In the genomic region with DNA sequence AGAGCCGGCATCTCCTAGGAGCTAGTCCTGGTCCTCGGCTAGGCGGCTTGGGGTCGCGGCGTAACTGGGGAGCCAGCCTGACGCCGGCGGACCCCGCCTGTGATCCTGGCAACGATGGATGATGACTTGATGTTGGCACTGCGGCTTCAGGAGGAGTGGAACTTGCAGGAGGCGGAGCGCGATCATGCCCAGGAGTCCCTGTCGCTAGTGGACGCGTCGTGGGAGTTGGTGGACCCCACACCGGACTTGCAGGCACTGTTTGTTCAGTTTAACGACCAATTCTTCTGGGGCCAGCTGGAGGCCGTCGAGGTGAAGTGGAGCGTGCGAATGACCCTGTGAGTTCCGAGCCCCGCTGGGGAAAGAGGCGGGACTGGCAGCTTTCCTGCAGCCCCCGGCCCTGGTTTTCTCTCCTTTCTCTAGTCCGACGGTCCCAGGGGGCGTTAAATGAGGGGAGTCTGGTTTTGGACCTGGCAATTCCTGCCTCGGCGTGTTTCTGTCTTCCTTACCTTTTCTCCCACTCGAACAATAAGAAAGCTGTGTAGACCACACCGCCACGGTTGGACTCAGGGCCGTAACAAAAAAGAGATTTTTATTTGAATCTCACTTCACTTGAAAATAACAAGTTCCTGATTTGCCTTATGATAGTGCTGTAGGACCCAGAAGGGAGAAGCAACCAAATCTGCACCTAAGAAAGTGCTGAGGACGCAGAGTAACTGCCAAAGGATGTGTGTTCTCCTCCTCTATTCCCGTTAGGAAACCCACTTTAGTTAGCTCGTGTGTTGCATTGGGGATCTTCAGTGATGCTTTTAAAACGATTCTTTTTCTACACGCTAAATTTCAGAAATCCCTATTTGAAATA, we compare ENCODE assay signal across 8 cellular contexts. TPM values are rescaled to one million over a fixed set of nuclear protein-coding genes. Genes with fewer than 3 reads are reported as not detected.
DNase-seq lines count a peak whose midpoint lies in the region; ATAC-seq and TF ChIP-seq lines count a peak whose summit lies in the region.

A gene with protein sequence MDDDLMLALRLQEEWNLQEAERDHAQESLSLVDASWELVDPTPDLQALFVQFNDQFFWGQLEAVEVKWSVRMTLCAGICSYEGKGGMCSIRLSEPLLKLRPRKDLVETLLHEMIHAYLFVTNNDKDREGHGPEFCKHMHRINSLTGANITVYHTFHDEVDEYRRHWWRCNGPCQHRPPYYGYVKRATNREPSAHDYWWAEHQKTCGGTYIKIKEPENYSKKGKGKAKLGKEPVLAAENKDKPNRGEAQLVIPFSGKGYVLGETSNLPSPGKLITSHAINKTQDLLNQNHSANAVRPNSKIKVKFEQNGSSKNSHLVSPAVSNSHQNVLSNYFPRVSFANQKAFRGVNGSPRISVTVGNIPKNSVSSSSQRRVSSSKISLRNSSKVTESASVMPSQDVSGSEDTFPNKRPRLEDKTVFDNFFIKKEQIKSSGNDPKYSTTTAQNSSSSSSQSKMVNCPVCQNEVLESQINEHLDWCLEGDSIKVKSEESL (plus strand): TSS at position 24 of the 859 bp plus-strand sequence. CDS start 91 bp downstream, at position 115.

- H3K36me3 Mint-ChIP-seq in endothelial cell (ENCODE audit: low read depth, unreplicated experiment) = peaks cover 19% of the 10 kb centered on the region

- peaks cover 14% of the 10 kb centered on the region for H3K27me3 Mint-ChIP-seq in endothelial cell (ENCODE audit: unreplicated experiment)

- no peak for TF ChIP-seq CTCF in 22Rv1 (IDR thresholded peaks at IDR 0.05)
- TF ChIP-seq CTCF in GM13977 (IDR thresholded peaks at IDR 0.05; ENCODE audit: extremely low read depth, insufficient read depth, missing control alignments) = no peak
- no peak for TF ChIP-seq CTCF in endothelial cell (IDR thresholded peaks at IDR 0.05; ENCODE audit: unreplicated experiment)

- H3K9me3 Mint-ChIP-seq in endothelial cell (ENCODE audit: unreplicated experiment) = no peaks in the 10 kb centered on the region

- H3K4me3 Mint-ChIP-seq in endothelial cell (ENCODE audit: unreplicated experiment) = peak within 1 kb of the TSS; percentile 98

- H3K9me3 ChIP-seq in SJCRH30 (replicated peaks) (no peaks in the 10 kb centered on the region), muscle layer of duodenum (ENCODE audit: control insufficient read depth in 1 of 2, low read length in 2 of 2) (no peaks in the 10 kb centered on the region)

- H3K4me3 ChIP-seq in SJCRH30 = peak within 1 kb of the TSS; percentile 80
- H3K4me3 ChIP-seq in muscle layer of duodenum (ENCODE audit: low read depth in 1 of 2, low read length in 2 of 2) = peak within 1 kb of the TSS; percentile 84 to 96

- H3K27ac ChIP-seq in 22Rv1 (peak within 1 kb of the TSS; percentile 92), SJCRH30 (peak within 1 kb of the TSS; percentile 81), muscle layer of duodenum (ENCODE audit: low read length) (peak within 1 kb of the TSS; percentile 99)

- peak within 1 kb of the TSS; percentile 89 for H3K27ac Mint-ChIP-seq in endothelial cell (ENCODE audit: unreplicated experiment)

- in situ Hi-C loops in GM13977 (cut with MboI; ENCODE audit: low pct_unique_long_range_greater_than_20kb, low sequenced_read_pairs, unreplicated experiment) = no loop called here

- DNase-seq in GM13977 (ENCODE audit: low spot score) = peak; percentile 18
- no peak for DNase-seq in SJCRH30
- no peak for DNase-seq in endothelial cell (ENCODE audit: low spot score)
- DNase-seq in NK-92 (lab: John Stamatoyannopoulos, UW; ENCODE audit: unreplicated experiment) = no peak

- no peaks in the 10 kb centered on the region for H3K27me3 ChIP-seq in SJCRH30
- no peaks in the 10 kb centered on the region for H3K27me3 ChIP-seq in muscle layer of duodenum (ENCODE audit: low read depth, low read length)

- H3K4me1 Mint-ChIP-seq in endothelial cell (ENCODE audit: unreplicated experiment) = peaks cover 45% of the 10 kb centered on the region

- ATAC-seq in HG03045 (IDR thresholded peaks at IDR 0.05; ENCODE audit: unreplicated experiment) (peak; percentile 10), HG03565 (IDR thresholded peaks at IDR 0.05; ENCODE audit: unreplicated experiment) (no peak)

- H3K4me1 ChIP-seq in SJCRH30 (peaks cover 11% of the 10 kb centered on the region), muscle layer of duodenum (ENCODE audit: control insufficient read depth in 1 of 2, insufficient read depth in 2 of 2, low read length in 2 of 2) (peaks cover 33 to 52% of the 10 kb centered on the region in 2 donors)

- H3K36me3 ChIP-seq in SJCRH30 (peaks cover 16% of the 10 kb centered on the region), muscle layer of duodenum (ENCODE audit: control insufficient read depth in 1 of 2, insufficient read depth in 2 of 2, low read length in 2 of 2) (peaks cover 0 to 11% of the 10 kb centered on the region in 2 donors)

RNA-seq across cellular contexts. Expression of the gene that starts here (rescaled TPM):
- 21.5 and 22.5 TPM in 2 replicates for total RNA-seq in SJCRH30 (2014; rRNA removed; shearing (Covaris generic))
- total RNA-seq in endothelial cell (ENCODE audit: unreplicated experiment) = 13.5 TPM
